ENCODE assay signal across 14 cellular contexts in genomic region chr6:25945175-25945574, GRCh38. TPM values are rescaled to one million over a fixed set of nuclear protein-coding genes. Genes with fewer than 3 reads are reported as not detected.
DNase-seq lines count a peak whose midpoint lies in the region; ATAC-seq lines count a peak whose summit lies in the region.
"Had no signal": no experiment of that assay in that cellular context is flagged by ENCODE, and none has a peak within 500 bp of the region (broad histone marks: within the 10 kb centered on the region; RNA-seq: fewer than 3 reads in every experiment).

No MANE protein-coding gene starts in this region.

- peak; percentile 88 for ATAC-seq in HG02588 (IDR thresholded peaks at IDR 0.05; ENCODE audit: unreplicated experiment)
- peak; percentile 94 for ATAC-seq in HG03460 (IDR thresholded peaks at IDR 0.05; ENCODE audit: unreplicated experiment)
- ATAC-seq in right cardiac atrium = no peak
- ATAC-seq: body of pancreas had no signal

- DNase-seq in stimulated activated CD4-positive, alpha-beta T cell treated with anti-CD3 and anti-CD28 coated beads, Interleukin-4, amount 100 ng/mL, for 24 hours = peak; percentile 25
- DNase-seq in stimulated activated CD4-positive, alpha-beta T cell treated with anti-CD3 and anti-CD28 coated beads, Interleukin-12 subunit alpha, Interleukin-12 subunit beta, amount 100 ng/mL, for 4 hours = no peak
- DNase-seq in right cardiac atrium = no peak
- DNase-seq in NCI-H510A treated with DMSO at 0.1 percent for 48 hours (lab: John Stamatoyannopoulos, UW) = no peak
- no peak for DNase-seq in NCI-H128 (lab: John Stamatoyannopoulos, UW; ENCODE audit: unreplicated experiment)
- no peak for DNase-seq in NCI-H2029 (lab: John Stamatoyannopoulos, UW)
- DNase-seq: activated CD4-positive, alpha-beta T cell treated with anti-CD3 and anti-CD28 coated beads, Interleukin-2, amount 50 U/mL, for 1 hour; AML-193; body of pancreas; left ventricle myocardium inferior had no signal

- H3K4me1 ChIP-seq in right cardiac atrium (ENCODE audit: control insufficient read depth, insufficient read depth, low read length) = no peaks in the 10 kb centered on the region
- H3K4me1 ChIP-seq: body of pancreas had no signal

- H3K27ac ChIP-seq in right cardiac atrium (ENCODE audit: low read length) = no peak overlapping the region
- H3K27ac ChIP-seq: body of pancreas, left ventricle myocardium inferior had no signal

- intact Hi-C loops in right cardiac atrium (cut with DNase I) = no loop called here

- WGBS in right cardiac atrium = 82% methylated on average over 2 of the region's 2 CpGs

- H3K27me3 ChIP-seq in right cardiac atrium (ENCODE audit: control insufficient read depth, insufficient read depth) = no peaks in the 10 kb centered on the region
- H3K27me3 ChIP-seq: body of pancreas had no signal

- no peaks in the 10 kb centered on the region for H3K9me3 ChIP-seq in right cardiac atrium (ENCODE audit: control insufficient read depth, low read length)
- H3K9me3 ChIP-seq: body of pancreas, left ventricle myocardium inferior had no signal

- H3K4me3 ChIP-seq in right cardiac atrium (ENCODE audit: low read length) = no peak overlapping the region
- H3K4me3 ChIP-seq: body of pancreas, left ventricle myocardium inferior had no signal

RNA-seq across cellular contexts. Expression of gene SLC17A2, which starts 14.7 kb away (rescaled TPM):
- total RNA-seq in right cardiac atrium = not detected
- polyA plus RNA-seq in right cardiac atrium = not detected
- total RNA-seq: body of pancreas, fibroblast of lung, left ventricle myocardium inferior, progenitor cell of endocrine pancreas had no signal
- polyA plus RNA-seq: fibroblast of lung had no signal

RNA-seq across cellular contexts. Expression of gene TRIM38, which starts 17.4 kb away (rescaled TPM):
- total RNA-seq in right cardiac atrium = 1 to 10 TPM; 4.0 to 4.7 (median 4.4) TPM
- polyA plus RNA-seq in right cardiac atrium = 2.7 TPM

Comparison
In these comparisons a context has a peak if more than half of its experiments do, and no peak if none do; other contexts are left out.
1. ATAC-seq: peak in HG02588 (single experiment) and HG03460 (single experiment); none in right cardiac atrium (0 of 2).